Comparison of ENCODE assay signal across 8 cellular contexts in genomic region chr16:89325861-89326471, GRCh38.
A peak's percentile ranks its signal among the peaks of the same experiment; 100 is the strongest.
DNase-seq lines count a peak whose midpoint lies in the region; ATAC-seq and TF ChIP-seq lines count a peak whose summit lies in the region.

No MANE protein-coding gene starts in this region.

- no peaks in the 10 kb centered on the region for H4K20me1 ChIP-seq in PC-3 (ENCODE audit: low read length)

- peak; percentile 11 for ATAC-seq in PC-3
- ATAC-seq in left colon: peak; percentile 72
- ATAC-seq in GM21737 (IDR thresholded peaks at IDR 0.05; ENCODE audit: unreplicated experiment): no peak
- no peak for ATAC-seq in GM18511 (IDR thresholded peaks at IDR 0.05; ENCODE audit: unreplicated experiment)

- no TSS peak for BruUV-seq in PC-3 (replicated peaks; lab: Mats Ljungman, UMichigan)

- H3K4me3 ChIP-seq in PC-3 (ENCODE audit: low read length) (no peak overlapping the region), stomach smooth muscle (ENCODE audit: low read length in 2 of 2) (peak overlapping the region; percentile 15 to 65)

- no peaks in the 10 kb centered on the region for H3K9me2 ChIP-seq in PC-3 (replicated peaks; ENCODE audit: low read length)

- peak overlapping the region; percentile 68 for H3K4me2 ChIP-seq in PC-3 (ENCODE audit: low read length)

- H3K9me3 ChIP-seq in PC-3 (ENCODE audit: low read length): no peaks in the 10 kb centered on the region
- no peaks in the 10 kb centered on the region for H3K9me3 ChIP-seq in stomach smooth muscle (ENCODE audit: control insufficient read depth in 2 of 2, low read length in 2 of 2)

- intact Hi-C loops in PC-3 (cut with micrococcal nuclease) (no loop called here), left colon (cut with DNase I, micrococcal nuclease) (no loop called here)

- H3K9ac ChIP-seq in PC-3 (ENCODE audit: low read length) (peak overlapping the region; percentile 92), stomach smooth muscle (ENCODE audit: low read length in 2 of 2) (peak overlapping the region in 1 of 2 donors; percentile 42)

- no peak for TF ChIP-seq CTCF in PC-3 (conservative IDR thresholded peaks at IDR 0.05; ENCODE audit: low read depth, low read length)

- no peaks in the 10 kb centered on the region for H3K27me3 ChIP-seq in PC-3 (ENCODE audit: low read length)
- no peaks in the 10 kb centered on the region for H3K27me3 ChIP-seq in stomach smooth muscle (ENCODE audit: control insufficient read depth in 1 of 2, insufficient read depth in 2 of 2, low read length in 2 of 2)

- H2AFZ ChIP-seq in PC-3 (ENCODE audit: low read length): no peak overlapping the region

- peaks cover 7% of the 10 kb centered on the region for H3F3A ChIP-seq in PC-3 (ENCODE audit: low read length, unreplicated experiment)

- H3K36me3 ChIP-seq in PC-3 (ENCODE audit: low read depth, low read length): peaks cover 7% of the 10 kb centered on the region; the same call in 1 of the 2 replicates
- H3K36me3 ChIP-seq in stomach smooth muscle (ENCODE audit: control insufficient read depth in 2 of 2, insufficient read depth in 2 of 2, low read length in 2 of 2): no peaks in the 10 kb centered on the region

- H3K4me1 ChIP-seq in PC-3 (ENCODE audit: insufficient read depth, low read length): peaks cover 66% of the 10 kb centered on the region
- H3K4me1 ChIP-seq in stomach smooth muscle (ENCODE audit: control insufficient read depth, insufficient read depth, low read length): peaks cover 51% of the 10 kb centered on the region

- POLR2A ChIA-PET in PC-3 (lab: Charles Lee; ENCODE audit: unreplicated experiment): no interaction called here

- DNase-seq in activated effector memory CD4-positive, alpha-beta T cell treated with anti-CD3 and anti-CD28 coated beads, Interleukin-2, amount 50 U/mL, for 16 hours: peak; percentile 66
- DNase-seq in activated effector memory CD4-positive, alpha-beta T cell treated with Interleukin-2 at 50 U/mL for 16 hours: no peak
- DNase-seq in PC-3: peak; percentile 60
- DNase-seq in caudate nucleus (lab: John Stamatoyannopoulos, UW): peak in 12 of 61 donors; percentile 19 to 80 (median 29)
- DNase-seq in left colon: peak; percentile 60 to 73

- H3K27ac ChIP-seq in PC-3 (ENCODE audit: low read length) (peak overlapping the region; percentile 100), caudate nucleus (ENCODE audit: low read depth, low read length) (peak overlapping the region; percentile 60), stomach smooth muscle (ENCODE audit: low read length) (peak overlapping the region; percentile 76)

- peaks cover 89% of the 10 kb centered on the region for H3K79me2 ChIP-seq in PC-3 (ENCODE audit: low read length)

- CTCF ChIA-PET in PC-3 (lab: Charles Lee): interaction anchor here (0.6 kb wide), 1 partner anchor 153 kb away, joined by 3 read pairs; no protein-coding TSS in a partner anchor

Comparison
In these comparisons a context has a peak if more than half of its experiments do, and no peak if none do; other contexts are left out.
1. ATAC-seq: peak in PC-3 (single experiment) and left colon (single experiment); none in GM21737 (single experiment) and GM18511 (single experiment).
2. Peak in every context shown above with its lines, with median percentiles within 50 percentile points of each other: H3K27ac ChIP-seq.